ENCODE assay signal across 12 cellular contexts in the genomic region with DNA sequence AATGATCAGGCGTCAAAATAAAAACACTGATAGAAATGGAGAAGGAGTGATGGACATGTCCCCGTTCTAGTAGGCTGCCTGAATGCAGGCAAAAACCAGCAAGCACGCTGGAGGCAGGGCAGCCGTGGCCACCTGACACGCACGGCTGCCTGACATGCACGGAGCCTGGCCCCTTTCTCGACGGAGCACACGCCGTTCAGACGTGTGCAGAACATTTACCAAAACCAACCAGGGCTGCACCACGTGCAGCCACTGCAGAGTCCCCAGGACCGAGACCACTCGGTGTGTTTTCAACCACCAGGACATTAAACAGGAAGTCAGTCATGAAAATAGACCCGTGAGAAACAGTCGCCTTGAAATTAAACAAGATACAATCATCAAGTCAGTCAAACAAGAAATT.
DNase-seq lines count a peak whose midpoint lies in the region; ATAC-seq and TF ChIP-seq lines count a peak whose summit lies in the region.
"Had no signal": no experiment of that assay in that cellular context is flagged by ENCODE, and none has a peak within 500 bp of the region (broad histone marks: within the 10 kb centered on the region; RNA-seq: fewer than 3 reads in every experiment).

No MANE protein-coding gene starts in this region.

- TF ChIP-seq CTCF in nephron progenitor cell (IDR thresholded peaks at IDR 0.05) (no peak), HFFc6 (IDR thresholded peaks at IDR 0.05) (no peak)

- DNase-seq in T-helper 2 cell treated with Interferon-gamma antibody and Interleukin-4, amounts not matched to agents 5 μg/mL and 100 μg/mL, for 36 hours (ENCODE audit: low spot score) = no peak
- DNase-seq in T-helper 2 cell (no peak), Daoy (ENCODE audit: low read depth) (peak; percentile 13), nephron progenitor cell (no peak), NCI-H2029 treated with DMSO at 0.1 percent for 48 hours (lab: John Stamatoyannopoulos, UW) (no peak), HFFc6 (no peak)
- DNase-seq in central memory CD8-positive, alpha-beta T cell (ENCODE audit: low spot score in 2 of 2) = no peak
- DNase-seq: activated CD4-positive, alpha-beta T cell treated with anti-CD3 and anti-CD28 coated beads, Interleukin-2, amount 50 U/mL, for 4 hours; dermis blood vessel endothelial cell; DMS 273 treated with DMSO at 0.1 percent for 48 hours; T-helper 1 cell had no signal

- H3K27ac Mint-ChIP-seq in T-helper 2 cell treated with Interferon-gamma antibody and Interleukin-4, amounts not matched to agents 5 μg/mL and 100 μg/mL, for 36 hours = no peak overlapping the region
- H3K27ac Mint-ChIP-seq in central memory CD8-positive, alpha-beta T cell (ENCODE audit: low read depth) = no peak overlapping the region
- H3K27ac Mint-ChIP-seq in nephron progenitor cell (peak overlapping the region; percentile 91), HFFc6 (no peak overlapping the region)

- H3K36me3 Mint-ChIP-seq in T-helper 2 cell treated with Interferon-gamma antibody and Interleukin-4, amounts not matched to agents 5 μg/mL and 100 μg/mL, for 36 hours (ENCODE audit: low read depth) = no peaks in the 10 kb centered on the region
- H3K36me3 Mint-ChIP-seq in central memory CD8-positive, alpha-beta T cell (ENCODE audit: insufficient read depth) = peaks cover 3% of the 10 kb centered on the region
- H3K36me3 Mint-ChIP-seq in nephron progenitor cell (ENCODE audit: low read depth) (no peaks in the 10 kb centered on the region), HFFc6 (ENCODE audit: low read depth) (peaks cover 1% of the 10 kb centered on the region)

- peaks cover 3% of the 10 kb centered on the region for H3K4me1 Mint-ChIP-seq in T-helper 2 cell treated with Interferon-gamma antibody and Interleukin-4, amounts not matched to agents 5 μg/mL and 100 μg/mL, for 36 hours (ENCODE audit: low read depth)
- peaks cover 7% of the 10 kb centered on the region for H3K4me1 Mint-ChIP-seq in central memory CD8-positive, alpha-beta T cell
- peaks cover 19% of the 10 kb centered on the region for H3K4me1 Mint-ChIP-seq in nephron progenitor cell
- peaks cover 5% of the 10 kb centered on the region; the same call in 1 of the 2 replicates for H3K4me1 Mint-ChIP-seq in HFFc6 (ENCODE audit: low read depth)

- H3K4me3 Mint-ChIP-seq in T-helper 2 cell treated with Interferon-gamma antibody and Interleukin-4, amounts not matched to agents 5 μg/mL and 100 μg/mL, for 36 hours = peak overlapping the region; percentile 16
- peak overlapping the region; percentile 63 for H3K4me3 Mint-ChIP-seq in central memory CD8-positive, alpha-beta T cell
- H3K4me3 Mint-ChIP-seq in nephron progenitor cell = peak overlapping the region; percentile 26
- no peak overlapping the region for H3K4me3 Mint-ChIP-seq in HFFc6

- H3K9me3 Mint-ChIP-seq in T-helper 2 cell treated with Interferon-gamma antibody and Interleukin-4, amounts not matched to agents 5 μg/mL and 100 μg/mL, for 36 hours = peaks cover under 1% of the 10 kb centered on the region
- peaks cover 1% of the 10 kb centered on the region for H3K9me3 Mint-ChIP-seq in central memory CD8-positive, alpha-beta T cell
- H3K9me3 Mint-ChIP-seq in nephron progenitor cell (peaks cover 9% of the 10 kb centered on the region), HFFc6 (peaks cover 20% of the 10 kb centered on the region)

- ATAC-seq in central memory CD8-positive, alpha-beta T cell (replicated peaks; ENCODE audit: extremely low read depth, poor library complexity, severe bottlenecking) = no peak
- no peak for ATAC-seq in GM19467 (IDR thresholded peaks at IDR 0.05; ENCODE audit: unreplicated experiment)

- H3K27me3 Mint-ChIP-seq in T-helper 2 cell treated with Interferon-gamma antibody and Interleukin-4, amounts not matched to agents 5 μg/mL and 100 μg/mL, for 36 hours (ENCODE audit: low read depth) = peaks cover 10% of the 10 kb centered on the region
- peaks cover 11% of the 10 kb centered on the region for H3K27me3 Mint-ChIP-seq in central memory CD8-positive, alpha-beta T cell
- H3K27me3 Mint-ChIP-seq in nephron progenitor cell (ENCODE audit: low read depth, poor library complexity) (peaks cover 14% of the 10 kb centered on the region), HFFc6 (ENCODE audit: insufficient read depth) (peaks cover 14% of the 10 kb centered on the region)
